15 cellular contexts compared by ENCODE assay signal in genomic region chr11:2944530-2944929, GRCh38. TPM values are rescaled to one million over a fixed set of nuclear protein-coding genes. Genes with fewer than 3 reads are reported as not detected.
DNase-seq lines count a peak whose midpoint lies in the region; ATAC-seq and TF ChIP-seq lines count a peak whose summit lies in the region.
"Had no signal": no experiment of that assay in that cellular context is flagged by ENCODE, and none has a peak within 500 bp of the region (broad histone marks: within the 10 kb centered on the region; RNA-seq: fewer than 3 reads in every experiment).

No MANE protein-coding gene starts in this region.

- TF ChIP-seq CTCF in GM23338 (conservative IDR thresholded peaks at IDR 0.05; ENCODE audit: low read depth in 2 of 2) (peak in 1 of 2 experiments; percentile 29; a peak in 1 of 4 replicates), breast epithelium (IDR thresholded peaks at IDR 0.05) (no peak)

- H3K27me3 ChIP-seq in GM23338 (ENCODE audit: insufficient read depth) (no peaks in the 10 kb centered on the region), breast epithelium (no peaks in the 10 kb centered on the region), neuronal stem cell (ENCODE audit: control insufficient read depth in 3 of 3, insufficient read depth in 3 of 3, low read depth in 1 of 3, low read length in 3 of 3) (no peaks in the 10 kb centered on the region)
- H3K27me3 ChIP-seq: MG63 had no signal

- intact Hi-C loops in activated CD4-positive, alpha-beta T cell treated with anti-CD3 and anti-CD28 coated beads, Interleukin-2, amount 10 ng/mL, durations not matched to agents 24 days and 14 days (cut with micrococcal nuclease), result no loop called here
- intact Hi-C loops in breast epithelium (cut with DNase I; ENCODE audit: low total_unique reads), result no loop called here
- intact Hi-C loops in sciatic nerve (cut with DNase I), result no loop called here

- no peaks in the 10 kb centered on the region for H3K27me3 Mint-ChIP-seq in activated CD4-positive, alpha-beta T cell treated with anti-CD3 and anti-CD28 coated beads, Interleukin-2, amount 10 ng/mL, durations not matched to agents 24 days and 14 days
- H3K27me3 Mint-ChIP-seq in GM23338 (ENCODE audit: insufficient read depth, low read depth, poor library complexity), result peaks cover 20% of the 10 kb centered on the region

- H3K4me2 ChIP-seq in GM23338 (no peak overlapping the region), neuronal stem cell (ENCODE audit: insufficient read depth, low read length, poor library complexity, severe bottlenecking) (no peak overlapping the region)

- no peak overlapping the region for H4K8ac ChIP-seq in neuronal stem cell (ENCODE audit: low read depth, low read length)

- H3K27ac ChIP-seq in GM23338 (ENCODE audit: low read depth) (no peak overlapping the region), breast epithelium (peak overlapping the region; percentile 29 to 35), neuronal stem cell (replicated peaks; ENCODE audit: low read length) (no peak overlapping the region)

- no peak for TF ChIP-seq POLR2A in breast epithelium (IDR thresholded peaks at IDR 0.05)

- H3K18ac ChIP-seq in neuronal stem cell (ENCODE audit: low read length), result no peak overlapping the region

- no peak overlapping the region for H3K4ac ChIP-seq in neuronal stem cell (ENCODE audit: low read length)

- no peak overlapping the region for H2AK5ac ChIP-seq in neuronal stem cell (ENCODE audit: low read depth, low read length)

- no CpG with 5 or more reads among the region's 24 CpGs for WGBS in neuronal stem cell (ENCODE audit: extremely low coverage in 2 of 2, insufficient read length in 2 of 2, insufficient replicate concordance in 1 of 2), 2 donors

- ATAC-seq in GM23338, result peak; percentile 3; the same call in 1 of the 3 replicates
- no peak for ATAC-seq in HG03432 (IDR thresholded peaks at IDR 0.05; ENCODE audit: unreplicated experiment)
- no peak for ATAC-seq in sciatic nerve

- H4K91ac ChIP-seq in neuronal stem cell (ENCODE audit: low read depth, low read length, poor library complexity), result no peak overlapping the region

- peaks cover 38% of the 10 kb centered on the region for H3K4me1 ChIP-seq in GM23338 (ENCODE audit: insufficient read depth)
- peaks cover 6 to 10% of the 10 kb centered on the region in 2 donors for H3K4me1 ChIP-seq in breast epithelium
- H3K4me1 ChIP-seq in neuronal stem cell (ENCODE audit: control insufficient read depth in 2 of 2, insufficient read depth in 1 of 2, low read depth in 1 of 2, low read length in 2 of 2), result peaks cover 0 to 10% of the 10 kb centered on the region in 2 donors

- H3K27ac Mint-ChIP-seq in activated CD4-positive, alpha-beta T cell treated with anti-CD3 and anti-CD28 coated beads, Interleukin-2, amount 10 ng/mL, durations not matched to agents 24 days and 14 days, result peak overlapping the region; percentile 51
- no peak overlapping the region for H3K27ac Mint-ChIP-seq in GM23338

- H3K4me3 Mint-ChIP-seq in activated CD4-positive, alpha-beta T cell treated with anti-CD3 and anti-CD28 coated beads, Interleukin-2, amount 10 ng/mL, durations not matched to agents 24 days and 14 days, result no peak overlapping the region
- no peak overlapping the region for H3K4me3 Mint-ChIP-seq in GM23338

- H2BK12ac ChIP-seq in neuronal stem cell (ENCODE audit: low read length), result no peak overlapping the region

- H3K4me1 Mint-ChIP-seq in activated CD4-positive, alpha-beta T cell treated with anti-CD3 and anti-CD28 coated beads, Interleukin-2, amount 10 ng/mL, durations not matched to agents 24 days and 14 days, result peaks cover 30% of the 10 kb centered on the region
- H3K4me1 Mint-ChIP-seq in GM23338, result peaks cover 45% of the 10 kb centered on the region

- peaks cover 43% of the 10 kb centered on the region for H3F3A ChIP-seq in GM23338 (replicated peaks; ENCODE audit: low read depth)

- peaks cover 8% of the 10 kb centered on the region for H3K79me2 ChIP-seq in GM23338 (replicated peaks; ENCODE audit: insufficient read depth)

- H2BK120ac ChIP-seq in neuronal stem cell (ENCODE audit: low read depth, low read length), result no peak overlapping the region

- DNase-seq in activated CD4-positive, alpha-beta T cell treated with anti-CD3 and anti-CD28 coated beads, Interleukin-2, amount 10 ng/mL, durations not matched to agents 24 days and 14 days, result no peak
- DNase-seq in activated CD4-positive, alpha-beta T cell treated with anti-CD3 and anti-CD28 coated beads for 48 hours, result no peak
- DNase-seq in GM23338 (ENCODE audit: low spot score) (peak; percentile 36), breast epithelium (ENCODE audit: low spot score in 2 of 2) (no peak), neuronal stem cell (ENCODE audit: low spot score) (no peak), foreskin melanocyte (no peak), sciatic nerve (ENCODE audit: low spot score) (no peak)
- DNase-seq: 8988T; activated CD4-positive, alpha-beta T cell treated with anti-CD3 and anti-CD28 coated beads, Interleukin-2, amount 50 U/mL, for 48 hours; cerebellar nuclear complex; MG63; NCI-H2081 treated with DMSO at 0.1 percent for 48 hours; psoas muscle; SHP77 had no signal

- H3K4me3 ChIP-seq in GM23338 (no peak overlapping the region), breast epithelium (no peak overlapping the region), neuronal stem cell (ENCODE audit: low read length in 2 of 2) (no peak overlapping the region)
- H3K4me3 ChIP-seq: MG63 had no signal

- no peak overlapping the region for H3K14ac ChIP-seq in neuronal stem cell (ENCODE audit: low read length)

- H2AFZ ChIP-seq in GM23338, result no peak overlapping the region
- no peak overlapping the region for H2AFZ ChIP-seq in neuronal stem cell (ENCODE audit: low read length)

- H3K9me3 Mint-ChIP-seq in activated CD4-positive, alpha-beta T cell treated with anti-CD3 and anti-CD28 coated beads, Interleukin-2, amount 10 ng/mL, durations not matched to agents 24 days and 14 days, result no peaks in the 10 kb centered on the region
- peaks cover 8% of the 10 kb centered on the region for H3K9me3 Mint-ChIP-seq in GM23338

- H4K20me1 ChIP-seq in GM23338 (replicated peaks; ENCODE audit: insufficient read depth), result peaks cover 28% of the 10 kb centered on the region

- peaks cover 44% of the 10 kb centered on the region for H3K36me3 Mint-ChIP-seq in activated CD4-positive, alpha-beta T cell treated with anti-CD3 and anti-CD28 coated beads, Interleukin-2, amount 10 ng/mL, durations not matched to agents 24 days and 14 days (ENCODE audit: low read depth)
- H3K36me3 Mint-ChIP-seq in GM23338 (ENCODE audit: low read depth), result peaks cover 52% of the 10 kb centered on the region

- no peak overlapping the region for H2BK15ac ChIP-seq in neuronal stem cell (ENCODE audit: low read length)

- H2BK5ac ChIP-seq in neuronal stem cell (ENCODE audit: low read length), result no peak overlapping the region

- no peaks in the 10 kb centered on the region for H3K9me3 ChIP-seq in breast epithelium
- peaks cover 2 to 3% of the 10 kb centered on the region in 2 donors for H3K9me3 ChIP-seq in neuronal stem cell (replicated peaks in 1 of 2; ENCODE audit: control insufficient read depth in 2 of 2, insufficient read depth in 1 of 2, low read depth in 1 of 2, low read length in 2 of 2)
- H3K9me3 ChIP-seq: MG63, psoas muscle had no signal

- no peak overlapping the region for H3K9ac ChIP-seq in neuronal stem cell (ENCODE audit: low read depth, low read length, poor library complexity)

- no peaks in the 10 kb centered on the region for H3K9me2 ChIP-seq in GM23338 (ENCODE audit: insufficient read depth)

- H3K79me1 ChIP-seq in neuronal stem cell (ENCODE audit: low read depth, low read length), result no peaks in the 10 kb centered on the region

- H3K36me3 ChIP-seq in GM23338 (ENCODE audit: insufficient read depth) (peaks cover 5% of the 10 kb centered on the region; the same call in 1 of the 2 replicates), breast epithelium (no peaks in the 10 kb centered on the region), neuronal stem cell (replicated peaks in 1 of 2; ENCODE audit: control insufficient read depth in 2 of 2, insufficient read depth in 2 of 2, low read length in 2 of 2) (peaks cover 23 to 65% of the 10 kb centered on the region in 2 donors)

- H3K23ac ChIP-seq in neuronal stem cell (ENCODE audit: low read depth, low read length, poor library complexity), result peak overlapping the region; percentile 47

TF ChIP-seq in GM23338, 12 proteins besides CTCF, POLR2A, EP300 and RAD21 (continues in another document):
- TF ChIP-seq ZNF114 (CRISPR knock-in tag; IDR thresholded peaks at IDR 0.05), result no peak
- no peak for TF ChIP-seq POLR2AphosphoS5 (IDR thresholded peaks at IDR 0.05; ENCODE audit: low read depth)

RNA-seq across cellular contexts. Expression of gene PHLDA2, which starts 15.3 kb away (rescaled TPM):
- total RNA-seq in activated CD4-positive, alpha-beta T cell treated with anti-CD3 and anti-CD28 coated beads, Interleukin-2, amount 10 ng/mL, durations not matched to agents 24 days and 14 days, result 25.5 and 26.7 TPM in 2 replicates
- total RNA-seq in GM23338 (2014; rRNA removed; shearing (Covaris generic)), result 3.8 TPM in 1 of 2 replicates, not detected in the other
- 16.5 and 19.2 TPM in 2 replicates for polyA plus RNA-seq in GM23338 (2016; fragmentation: Nextera tagmentation; extraction: Ambion mirVana)
- total RNA-seq in breast epithelium, result 1 to 10 TPM in 2 of 3 donors, not detected in 1; 2.0 to 2.3 TPM
- polyA plus RNA-seq in neuronal stem cell (2013, experiment 1 of 2), result 6.3 TPM
- polyA plus RNA-seq in neuronal stem cell (2013, experiment 2 of 2), result 6.8 TPM
- 7.5 TPM for total RNA-seq in sciatic nerve

RNA-seq across cellular contexts. Expression of gene NAP1L4, which starts 47.6 kb away (rescaled TPM):
- 263 and 272 TPM in 2 replicates for total RNA-seq in activated CD4-positive, alpha-beta T cell treated with anti-CD3 and anti-CD28 coated beads, Interleukin-2, amount 10 ng/mL, durations not matched to agents 24 days and 14 days
- 181 and 183 TPM in 2 replicates for total RNA-seq in GM23338 (2014; rRNA removed; shearing (Covaris generic))
- 171 and 189 TPM in 2 replicates for polyA plus RNA-seq in GM23338 (2016; fragmentation: Nextera tagmentation; extraction: Ambion mirVana)
- 100 to 1,000 TPM in 1 of 3 donors, 10 to 100 TPM in 2; 87.1 to 167 (median 98.3) TPM for total RNA-seq in breast epithelium
- polyA plus RNA-seq in neuronal stem cell (2013, experiment 1 of 2), result 113 TPM
- polyA plus RNA-seq in neuronal stem cell (2013, experiment 2 of 2), result 107 TPM
- 173 TPM for total RNA-seq in sciatic nerve

RNA-seq across cellular contexts. Expression of gene CDKN1C, which starts 59.0 kb away (rescaled TPM):
- total RNA-seq in activated CD4-positive, alpha-beta T cell treated with anti-CD3 and anti-CD28 coated beads, Interleukin-2, amount 10 ng/mL, durations not matched to agents 24 days and 14 days, result 1.8 and 2.0 TPM in 2 replicates
- total RNA-seq in GM23338 (2014; rRNA removed; shearing (Covaris generic)), result 22.2 and 23.5 TPM in 2 replicates
- polyA plus RNA-seq in GM23338 (2016; fragmentation: Nextera tagmentation; extraction: Ambion mirVana), result 19.3 and 23.6 TPM in 2 replicates
- total RNA-seq in breast epithelium (100 to 1,000 TPM in 1 of 3 donors, 10 to 100 TPM in 2; 48.2 to 136 (median 88.8) TPM), sciatic nerve (186 TPM)
- polyA plus RNA-seq in neuronal stem cell (2013, experiment 1 of 2), result 45.4 TPM
- 48.3 TPM for polyA plus RNA-seq in neuronal stem cell (2013, experiment 2 of 2)

Comparison
In these comparisons a context has a peak if more than half of its experiments do, and no peak if none do; other contexts are left out.
1. H3K27ac ChIP-seq: peak in breast epithelium (2 of 2); none in GM23338 (single experiment) and neuronal stem cell (single experiment).